Comparison of ENCODE assay signal across 8 cellular contexts in genomic region chr2:61426267-61426897, GRCh38.
DNase-seq lines count a peak whose midpoint lies in the region; ATAC-seq and TF ChIP-seq lines count a peak whose summit lies in the region.

No MANE protein-coding gene starts in this region.

- peaks cover 4% of the 10 kb centered on the region for H3K4me1 ChIP-seq in NT2/D1 (ENCODE audit: insufficient read depth, insufficient read length)

- no peak overlapping the region for H3K9ac ChIP-seq in NT2/D1 (ENCODE audit: insufficient read length, low read depth)

- no peaks in the 10 kb centered on the region for H3K27me3 ChIP-seq in NT2/D1 (ENCODE audit: insufficient read depth, insufficient read length)

- no peaks in the 10 kb centered on the region for H3K36me3 ChIP-seq in NT2/D1 (ENCODE audit: insufficient read depth, insufficient read length, low read length)

- H3K9me3 ChIP-seq in NT2/D1 (ENCODE audit: insufficient read depth, low read length), result no peaks in the 10 kb centered on the region

- DNase-seq in NT2/D1 (ENCODE audit: low read depth, low spot score) (peak; percentile 51), foreskin melanocyte (peak; percentile 24), COR-L47 (lab: John Stamatoyannopoulos, UW) (no peak)
- peak; percentile 76 for DNase-seq in activated T-cell treated with anti-CD3 and anti-CD28 coated beads, Interleukin-2, amount 50 U/mL, for 1 hour
- DNase-seq in stimulated activated CD4-positive, alpha-beta T cell treated with anti-CD3 and anti-CD28 coated beads, Interleukin-12 subunit alpha, Interleukin-12 subunit beta, amount 100 ng/mL, for 4 hours, result peak; percentile 58

- ATAC-seq in GM18499 (IDR thresholded peaks at IDR 0.05; ENCODE audit: insufficient read depth, unreplicated experiment) (peak; percentile 57), HG02943 (IDR thresholded peaks at IDR 0.05; ENCODE audit: low read depth, unreplicated experiment) (peak; percentile 74)

- H3K27ac ChIP-seq in 22Rv1, result no peak overlapping the region

- no peak overlapping the region for H3K4me3 ChIP-seq in NT2/D1 (ENCODE audit: insufficient read length, low read depth)

- TF ChIP-seq CTCF in 22Rv1 (IDR thresholded peaks at IDR 0.05), result peak; percentile 63
